In the genomic region with DNA sequence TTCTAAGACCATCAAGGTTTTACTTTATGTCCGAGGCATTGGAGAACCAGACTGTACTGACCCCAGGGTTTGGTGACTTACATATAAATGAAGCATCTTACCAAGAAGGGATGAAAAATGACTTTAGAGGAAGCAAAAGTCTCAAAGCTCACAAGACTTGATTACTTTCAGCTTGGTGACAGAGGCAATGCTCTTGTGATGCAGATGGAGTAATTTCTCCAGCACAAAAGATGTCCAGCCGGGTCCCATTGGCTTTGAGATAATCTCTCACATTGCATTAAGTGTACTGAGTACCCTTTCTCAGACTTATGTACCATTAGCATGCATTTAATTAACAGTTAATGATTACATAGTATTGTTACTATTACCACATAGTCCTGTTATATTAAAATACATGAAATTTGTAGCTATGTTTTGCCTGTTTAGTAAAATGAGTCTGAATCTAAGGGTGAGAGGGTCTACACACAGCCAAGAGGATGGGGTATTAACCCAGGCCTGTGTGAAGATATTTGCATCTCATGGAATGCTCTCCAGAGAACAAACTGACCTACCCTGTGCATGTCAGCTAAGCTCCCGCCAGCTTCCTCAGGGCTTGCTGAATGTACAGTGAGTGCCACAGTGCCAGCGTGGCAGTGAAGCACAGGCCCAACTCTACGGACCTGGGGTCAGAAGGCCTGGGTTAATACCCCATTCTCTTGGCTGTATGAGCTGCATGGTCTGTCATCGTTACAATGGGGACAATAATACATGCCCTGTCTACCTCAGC, we compare ENCODE assay signal across 33 cellular contexts. TPM values are rescaled to one million over a fixed set of nuclear protein-coding genes. Genes with fewer than 3 reads are reported as not detected.
"Had no signal": no experiment of that assay in that cellular context is flagged by ENCODE, and none has a peak within 500 bp of the region (broad histone marks: within the 10 kb centered on the region; RNA-seq: fewer than 3 reads in every experiment).

No MANE protein-coding gene starts in this region.

- H3K27me3 ChIP-seq: ovary, right atrium auricular region, right lobe of liver, testis, thyroid gland had no signal

- DNase-seq: heart right ventricle; kidney; left colon; left lung; lower lobe of right lung; mammary epithelial cell; mesenchymal stem cell; naive B cell; natural killer cell; nephron progenitor cell; ovary; right lobe of liver; stimulated activated CD4-positive, alpha-beta T cell treated with anti-CD3 and anti-CD28 coated beads, Interleukin-1b, Interleukin-23, amount 100 ng/mL, for 48 hours; stimulated activated CD4-positive, alpha-beta T cell treated with anti-CD3 and anti-CD28 coated beads, Interleukin-2, amount 100 ng/mL, for 48 hours; stimulated activated CD4-positive, alpha-beta T cell treated with anti-CD3 and anti-CD28 coated beads, Interleukin-4, amount 100 ng/mL, for 4 hours; stimulated activated CD8-positive, alpha-beta memory T cell treated with anti-CD3 and anti-CD28 coated beads, Interleukin-4, amount 100 ng/mL, for 48 hours; stimulated activated naive B cell treated with anti-CD40 and anti-IgM and Interleukin-4, amounts not matched to agents 10 μg/mL and 1 μg/mL and 100 μg/mL, for 72 hours; stimulated activated naive CD8-positive, alpha-beta T cell treated with anti-CD3 and anti-CD28 coated beads, Interleukin-15, Interleukin-2, amounts not matched to agents 100 U/mL and 50 U/mL, for 24 hours; testis; transverse colon; upper lobe of right lung had no signal

- H3K4me1 Mint-ChIP-seq: naive B cell, natural killer cell, nephron progenitor cell had no signal

- H3K4me2 ChIP-seq: hepatocyte, smooth muscle cell had no signal

- H3K27ac ChIP-seq: heart right ventricle, hepatocyte, left lung, lower lobe of right lung, ovary, right atrium auricular region, right lobe of liver, testis, thyroid gland, transverse colon, upper lobe of right lung had no signal

- H3K27ac Mint-ChIP-seq: mesothelial cell of epicardium; naive B cell; natural killer cell; nephron progenitor cell; progenitor cell of endocrine pancreas; stimulated activated naive B cell treated with anti-CD40 and anti-IgM and Interleukin-4, amounts not matched to agents 10 μg/mL and 1 μg/mL and 100 μg/mL, for 72 hours had no signal

- ATAC-seq: heart right ventricle; left colon; left lung; lower lobe of right lung; natural killer cell; right lobe of liver; stimulated activated naive CD8-positive, alpha-beta T cell treated with anti-CD3 and anti-CD28 coated beads, Interleukin-15, Interleukin-2, amounts not matched to agents 100 U/mL and 50 U/mL, for 24 hours; upper lobe of right lung had no signal

- H3K36me3 ChIP-seq: heart right ventricle, left lung, lower lobe of right lung, ovary, right atrium auricular region, right lobe of liver, stomach, thyroid gland, transverse colon, upper lobe of right lung had no signal

- H3K4me1 ChIP-seq: heart right ventricle, left lung, lower lobe of right lung, right atrium auricular region, right lobe of liver, testis, transverse colon, upper lobe of right lung had no signal

- H3K9me3 Mint-ChIP-seq: mesothelial cell of epicardium, nephron progenitor cell had no signal

- H2AFZ ChIP-seq: hepatocyte had no signal

- H3K9me3 ChIP-seq: heart right ventricle, left lung, lower lobe of right lung, ovary, right atrium auricular region, right lobe of liver, stomach, testis, thyroid gland, transverse colon, upper lobe of right lung had no signal

- H3K36me3 Mint-ChIP-seq: mesothelial cell of epicardium; naive B cell; natural killer cell; stimulated activated naive B cell treated with anti-CD40 and anti-IgM and Interleukin-4, amounts not matched to agents 10 μg/mL and 1 μg/mL and 100 μg/mL, for 72 hours had no signal

- H3K4me3 Mint-ChIP-seq: mesothelial cell of epicardium; naive B cell; natural killer cell; nephron progenitor cell; stimulated activated naive B cell treated with anti-CD40 and anti-IgM and Interleukin-4, amounts not matched to agents 10 μg/mL and 1 μg/mL and 100 μg/mL, for 72 hours had no signal

- H3K4me3 ChIP-seq: heart right ventricle, hepatocyte, left lung, lower lobe of right lung, ovary, right atrium auricular region, right lobe of liver, smooth muscle cell, stomach, testis, thyroid gland, transverse colon, upper lobe of right lung had no signal

RNA-seq across cellular contexts. Expression of a gene that starts 5.6 kb away (rescaled TPM):
- total RNA-seq: heart right ventricle, kidney, left colon, left lung, liver, lower lobe of right lung, mammary epithelial cell, mononuclear cell, natural killer cell, omental fat pad, progenitor cell of endocrine pancreas, pulmonary artery endothelial cell, right atrium auricular region, right lobe of liver, skeletal muscle tissue, transverse colon, upper lobe of right lung had no signal
- polyA plus RNA-seq: heart right ventricle, liver, mammary epithelial cell had no signal
